In genomic region chr5:132736853-132737833, GRCh38 we compare ENCODE assay signal across 8 cellular contexts. TPM values are rescaled to one million over a fixed set of nuclear protein-coding genes. Genes with fewer than 3 reads are reported as not detected.
A peak's percentile ranks its signal among the peaks of the same experiment; 100 is the strongest.
DNase-seq lines count a peak whose midpoint lies in the region; ATAC-seq and TF ChIP-seq lines count a peak whose summit lies in the region.

Gene KIF3A, minus strand, starts transcription at chr5:132737546. Its CDS starts 127 bp downstream, at chr5:132737419.

- peak within 1 kb of the TSS; percentile 87 to 94 for H3K27ac Mint-ChIP-seq in effector memory CD8-positive, alpha-beta T cell
- H3K27ac Mint-ChIP-seq in memory B cell = peak within 1 kb of the TSS; percentile 93

- no peaks in the 10 kb centered on the region for H3K9me3 Mint-ChIP-seq in effector memory CD8-positive, alpha-beta T cell
- peaks cover 1% of the 10 kb centered on the region for H3K9me3 Mint-ChIP-seq in memory B cell

- peaks cover 18% of the 10 kb centered on the region for H3K36me3 Mint-ChIP-seq in effector memory CD8-positive, alpha-beta T cell (ENCODE audit: insufficient read depth)
- peaks cover 2% of the 10 kb centered on the region for H3K36me3 Mint-ChIP-seq in memory B cell

- no peak for TF ChIP-seq CTCF in GM20000 (IDR thresholded peaks at IDR 0.05; ENCODE audit: extremely low read depth, missing control alignments)

- ATAC-seq in effector memory CD8-positive, alpha-beta T cell (replicated peaks) = peak; percentile 82
- peak; percentile 86 for ATAC-seq in memory B cell (ENCODE audit: low read depth)

- peak; percentile 99 for DNase-seq in COLO829 (ENCODE audit: low spot score)
- DNase-seq in GM20000 (ENCODE audit: low spot score) = peak; percentile 100
- DNase-seq in HT-29 (ENCODE audit: low spot score) = peak; percentile 98
- peak; percentile 91 to 93 for DNase-seq in NOMO-1 (lab: John Stamatoyannopoulos, UW; ENCODE audit: unreplicated experiment in 2 of 2)
- peak; percentile 96 to 98 (median 97) for DNase-seq in effector memory CD8-positive, alpha-beta T cell
- peak; percentile 95 to 97 for DNase-seq in memory B cell (ENCODE audit: low spot score in 2 of 2)
- peak; percentile 98 for DNase-seq in stimulated activated CD8-positive, alpha-beta memory T cell treated with anti-CD3 and anti-CD28 coated beads, Interleukin-12 subunit alpha, Interleukin-12 subunit beta, amount 100 ng/mL, for 24 hours (ENCODE audit: extremely low read depth)

- peak within 1 kb of the TSS; percentile 92 for H3K4me3 Mint-ChIP-seq in effector memory CD8-positive, alpha-beta T cell
- peak within 1 kb of the TSS; percentile 95 for H3K4me3 Mint-ChIP-seq in memory B cell

- H3K27me3 Mint-ChIP-seq in effector memory CD8-positive, alpha-beta T cell = peaks cover 0 to 5% of the 10 kb centered on the region in 2 donors
- peaks cover 2% of the 10 kb centered on the region for H3K27me3 Mint-ChIP-seq in memory B cell

- peaks cover 23 to 35% of the 10 kb centered on the region in 2 donors for H3K4me1 Mint-ChIP-seq in effector memory CD8-positive, alpha-beta T cell (ENCODE audit: low read depth in 2 of 2)
- H3K4me1 Mint-ChIP-seq in memory B cell = peaks cover 15% of the 10 kb centered on the region

- POLR2A ChIA-PET in activated CD8-positive, alpha-beta memory T cell treated with anti-CD3 and anti-CD28 coated beads for 36 hours (lab: Charles Lee) = interaction anchor here (0.6 to 2.0 kb wide), 7 partner anchors 10 to 239 kb away, joined by 3 to 23 read pairs (median 3); partner anchors contain the start of genes CCNI2 and RAD50

- CTCF ChIA-PET in activated CD8-positive, alpha-beta memory T cell treated with anti-CD3 and anti-CD28 coated beads for 36 hours (lab: Charles Lee) = interaction anchor here (0.9 to 2.3 kb wide), 6 partner anchors 9 to 237 kb away, joined by 3 to 11 read pairs (median 4); partner anchors contain the start of gene CCNI2

RNA-seq across cellular contexts. Expression of gene KIF3A, which starts in this region (rescaled TPM):
- 3.1 and 4.0 TPM in 2 replicates for total RNA-seq in HT-29 (2014; rRNA removed; shearing (Covaris generic))
- total RNA-seq in activated CD8-positive, alpha-beta memory T cell treated with anti-CD3 and anti-CD28 coated beads for 36 hours = 10 to 100 TPM; 16.1 to 16.9 TPM

Comparison
In these comparisons a context has a peak if more than half of its experiments do, and no peak if none do; other contexts are left out.
1. Peak in every context shown above with its lines: DNase-seq and ATAC-seq.